1 cellular context compared by ENCODE assay signal in the genomic region with DNA sequence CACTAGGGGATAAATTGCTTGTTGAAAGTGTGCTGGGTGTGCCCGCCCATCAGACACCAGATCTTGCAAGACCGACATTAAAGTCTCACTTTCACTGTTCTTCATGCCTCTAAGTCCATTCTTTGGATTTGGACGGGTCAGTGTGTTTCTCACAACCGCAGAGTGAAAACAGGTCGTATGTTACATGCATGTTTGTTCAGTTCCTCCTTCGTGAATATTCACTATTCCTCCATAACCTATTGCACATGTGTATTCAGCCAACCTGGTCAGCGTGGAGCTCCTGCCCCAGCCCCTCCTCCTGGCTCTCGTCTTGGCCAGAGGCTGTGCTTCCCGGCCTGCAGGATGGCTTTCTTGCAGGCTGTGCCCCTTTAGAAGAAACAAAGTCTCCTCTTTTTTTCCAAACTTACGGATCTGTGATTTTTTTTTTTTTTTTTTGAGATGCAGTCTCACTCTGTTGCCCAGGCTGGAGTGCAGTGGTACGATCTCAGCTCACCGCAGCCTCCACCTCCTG.
TF ChIP-seq lines count a peak whose summit lies in the region.

No MANE protein-coding gene starts in this region.

TF ChIP-seq in HepG2, 621 proteins besides CTCF, POLR2A, EP300 and RAD21 (continued from another document):
- no peak for TF ChIP-seq ZNF253 (CRISPR knock-in tag; IDR thresholded peaks at IDR 0.05; ENCODE audit: borderline replicate concordance)
- no peak for TF ChIP-seq RNF219 (CRISPR knock-in tag; IDR thresholded peaks at IDR 0.05)
- no peak for TF ChIP-seq KDM5B (CRISPR knock-in tag; IDR thresholded peaks at IDR 0.05; ENCODE audit: borderline replicate concordance)
- no peak for TF ChIP-seq ZNF274 (CRISPR knock-in tag; IDR thresholded peaks at IDR 0.05)
- TF ChIP-seq ZNF678 (CRISPR knock-in tag; IDR thresholded peaks at IDR 0.05): no peak
